Comparison of ENCODE assay signal across 1 cellular context in genomic region chr15:75369897-75370581, GRCh38.
A peak's percentile ranks its signal among the peaks of the same experiment; 100 is the strongest.
TF ChIP-seq lines count a peak whose summit lies in the region.

No MANE protein-coding gene starts in this region.

TF ChIP-seq in HepG2, 621 proteins besides CTCF, POLR2A, EP300 and RAD21 (continued from another document and continues in another):
- no peak for TF ChIP-seq ZHX2 (IDR thresholded peaks at IDR 0.05; ENCODE audit: low read depth)
- no peak for TF ChIP-seq ZHX2 (CRISPR knock-in tag; IDR thresholded peaks at IDR 0.05; ENCODE audit: borderline replicate concordance)
- no peak for TF ChIP-seq ZNF749 (CRISPR knock-in tag; IDR thresholded peaks at IDR 0.05; ENCODE audit: borderline replicate concordance)
- TF ChIP-seq HES4 (CRISPR knock-in tag; IDR thresholded peaks at IDR 0.05; ENCODE audit: borderline replicate concordance), result no peak
- TF ChIP-seq RFXANK (CRISPR knock-in tag; IDR thresholded peaks at IDR 0.05), result no peak
- TF ChIP-seq ZNF274 (CRISPR knock-in tag; IDR thresholded peaks at IDR 0.05), result no peak
- peak; percentile 86 for TF ChIP-seq ZMYM3 (CRISPR knock-in tag; IDR thresholded peaks at IDR 0.05)
- no peak for TF ChIP-seq HMG20B (CRISPR knock-in tag; conservative IDR thresholded peaks at IDR 0.05)
- TF ChIP-seq SMAD9 (CRISPR knock-in tag; IDR thresholded peaks at IDR 0.05), result no peak
- TF ChIP-seq MEIS2 (CRISPR knock-in tag; IDR thresholded peaks at IDR 0.05), result no peak
- no peak for TF ChIP-seq ZNF430 (CRISPR knock-in tag; IDR thresholded peaks at IDR 0.05)
- TF ChIP-seq GATAD1 (CRISPR knock-in tag; IDR thresholded peaks at IDR 0.05), result no peak
- no peak for TF ChIP-seq RBAK (CRISPR knock-in tag; IDR thresholded peaks at IDR 0.05)
- 0 out of 2 replicates have a peak, but pooled peaks have one; percentile 47 for TF ChIP-seq ZNF891 (CRISPR knock-in tag; IDR thresholded peaks at IDR 0.05)
- no peak for TF ChIP-seq HNRNPH1 (optimal IDR thresholded peaks at IDR 0.05; ENCODE audit: low read depth, low read length)
- no peak for TF ChIP-seq RFX3 (CRISPR knock-in tag; IDR thresholded peaks at IDR 0.05)
- TF ChIP-seq, protein P1, sequence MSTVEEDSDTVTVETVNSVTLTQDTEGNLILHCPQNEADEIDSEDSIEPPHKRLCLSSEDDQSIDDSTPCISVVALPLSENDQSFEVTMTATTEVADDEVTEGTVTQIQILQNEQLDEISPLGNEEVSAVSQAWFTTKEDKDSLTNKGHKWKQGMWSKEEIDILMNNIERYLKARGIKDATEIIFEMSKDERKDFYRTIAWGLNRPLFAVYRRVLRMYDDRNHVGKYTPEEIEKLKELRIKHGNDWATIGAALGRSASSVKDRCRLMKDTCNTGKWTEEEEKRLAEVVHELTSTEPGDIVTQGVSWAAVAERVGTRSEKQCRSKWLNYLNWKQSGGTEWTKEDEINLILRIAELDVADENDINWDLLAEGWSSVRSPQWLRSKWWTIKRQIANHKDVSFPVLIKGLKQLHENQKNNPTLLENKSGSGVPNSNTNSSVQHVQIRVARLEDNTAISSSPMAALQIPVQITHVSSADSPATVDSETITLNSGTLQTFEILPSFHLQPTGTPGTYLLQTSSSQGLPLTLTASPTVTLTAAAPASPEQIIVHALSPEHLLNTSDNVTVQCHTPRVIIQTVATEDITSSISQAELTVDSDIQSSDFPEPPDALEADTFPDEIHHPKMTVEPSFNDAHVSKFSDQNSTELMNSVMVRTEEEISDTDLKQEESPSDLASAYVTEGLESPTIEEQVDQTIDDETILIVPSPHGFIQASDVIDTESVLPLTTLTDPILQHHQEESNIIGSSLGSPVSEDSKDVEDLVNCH (CRISPR knock-in tag; IDR thresholded peaks at IDR 0.05), result 0 out of 2 replicates have a peak, but pooled peaks have one; percentile 49
- TF ChIP-seq BRCA1 (CRISPR knock-in tag; IDR thresholded peaks at IDR 0.05), result no peak
- TF ChIP-seq PHF20 (CRISPR knock-in tag; IDR thresholded peaks at IDR 0.05), result no peak
- no peak for TF ChIP-seq AKNA (CRISPR knock-in tag; IDR thresholded peaks at IDR 0.05; ENCODE audit: borderline replicate concordance)
- TF ChIP-seq TEAD2 (CRISPR knock-in tag; IDR thresholded peaks at IDR 0.05), result no peak
- no peak for TF ChIP-seq ZNF75D (CRISPR knock-in tag; IDR thresholded peaks at IDR 0.05; ENCODE audit: borderline replicate concordance)
- no peak for TF ChIP-seq ZXDC (CRISPR knock-in tag; IDR thresholded peaks at IDR 0.05)
- TF ChIP-seq, protein P2, sequence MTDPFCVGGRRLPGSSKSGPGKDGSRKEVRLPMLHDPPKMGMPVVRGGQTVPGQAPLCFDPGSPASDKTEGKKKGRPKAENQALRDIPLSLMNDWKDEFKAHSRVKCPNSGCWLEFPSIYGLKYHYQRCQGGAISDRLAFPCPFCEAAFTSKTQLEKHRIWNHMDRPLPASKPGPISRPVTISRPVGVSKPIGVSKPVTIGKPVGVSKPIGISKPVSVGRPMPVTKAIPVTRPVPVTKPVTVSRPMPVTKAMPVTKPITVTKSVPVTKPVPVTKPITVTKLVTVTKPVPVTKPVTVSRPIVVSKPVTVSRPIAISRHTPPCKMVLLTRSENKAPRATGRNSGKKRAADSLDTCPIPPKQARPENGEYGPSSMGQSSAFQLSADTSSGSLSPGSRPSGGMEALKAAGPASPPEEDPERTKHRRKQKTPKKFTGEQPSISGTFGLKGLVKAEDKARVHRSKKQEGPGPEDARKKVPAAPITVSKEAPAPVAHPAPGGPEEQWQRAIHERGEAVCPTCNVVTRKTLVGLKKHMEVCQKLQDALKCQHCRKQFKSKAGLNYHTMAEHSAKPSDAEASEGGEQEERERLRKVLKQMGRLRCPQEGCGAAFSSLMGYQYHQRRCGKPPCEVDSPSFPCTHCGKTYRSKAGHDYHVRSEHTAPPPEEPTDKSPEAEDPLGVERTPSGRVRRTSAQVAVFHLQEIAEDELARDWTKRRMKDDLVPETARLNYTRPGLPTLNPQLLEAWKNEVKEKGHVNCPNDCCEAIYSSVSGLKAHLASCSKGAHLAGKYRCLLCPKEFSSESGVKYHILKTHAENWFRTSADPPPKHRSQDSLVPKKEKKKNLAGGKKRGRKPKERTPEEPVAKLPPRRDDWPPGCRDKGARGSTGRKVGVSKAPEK (CRISPR knock-in tag; IDR thresholded peaks at IDR 0.05; ENCODE audit: borderline replicate concordance), result no peak
- no peak for TF ChIP-seq ZNF761 (CRISPR knock-in tag; conservative IDR thresholded peaks at IDR 0.05)
- TF ChIP-seq ZNF296 (CRISPR knock-in tag; conservative IDR thresholded peaks at IDR 0.05), result no peak
- TF ChIP-seq ZNF704 (CRISPR knock-in tag; IDR thresholded peaks at IDR 0.05; ENCODE audit: borderline replicate concordance), result no peak
- no peak for TF ChIP-seq ZSCAN31 (CRISPR knock-in tag; IDR thresholded peaks at IDR 0.05; ENCODE audit: low read depth)
- no peak for TF ChIP-seq SNAPC2 (CRISPR knock-in tag; IDR thresholded peaks at IDR 0.05)
- no peak for TF ChIP-seq TRIM24 (CRISPR knock-in tag; IDR thresholded peaks at IDR 0.05)
- no peak for TF ChIP-seq ZNF841 (CRISPR knock-in tag; IDR thresholded peaks at IDR 0.05; ENCODE audit: borderline replicate concordance)
- TF ChIP-seq, protein P3, sequence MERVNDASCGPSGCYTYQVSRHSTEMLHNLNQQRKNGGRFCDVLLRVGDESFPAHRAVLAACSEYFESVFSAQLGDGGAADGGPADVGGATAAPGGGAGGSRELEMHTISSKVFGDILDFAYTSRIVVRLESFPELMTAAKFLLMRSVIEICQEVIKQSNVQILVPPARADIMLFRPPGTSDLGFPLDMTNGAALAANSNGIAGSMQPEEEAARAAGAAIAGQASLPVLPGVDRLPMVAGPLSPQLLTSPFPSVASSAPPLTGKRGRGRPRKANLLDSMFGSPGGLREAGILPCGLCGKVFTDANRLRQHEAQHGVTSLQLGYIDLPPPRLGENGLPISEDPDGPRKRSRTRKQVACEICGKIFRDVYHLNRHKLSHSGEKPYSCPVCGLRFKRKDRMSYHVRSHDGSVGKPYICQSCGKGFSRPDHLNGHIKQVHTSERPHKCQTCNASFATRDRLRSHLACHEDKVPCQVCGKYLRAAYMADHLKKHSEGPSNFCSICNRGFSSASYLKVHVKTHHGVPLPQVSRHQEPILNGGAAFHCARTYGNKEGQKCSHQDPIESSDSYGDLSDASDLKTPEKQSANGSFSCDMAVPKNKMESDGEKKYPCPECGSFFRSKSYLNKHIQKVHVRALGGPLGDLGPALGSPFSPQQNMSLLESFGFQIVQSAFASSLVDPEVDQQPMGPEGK (CRISPR knock-in tag; IDR thresholded peaks at IDR 0.05), result peak; percentile 15; the same call in 1 of the 2 replicates
- no peak for TF ChIP-seq ZNF468 (CRISPR knock-in tag; IDR thresholded peaks at IDR 0.05)
- TF ChIP-seq, protein P4, sequence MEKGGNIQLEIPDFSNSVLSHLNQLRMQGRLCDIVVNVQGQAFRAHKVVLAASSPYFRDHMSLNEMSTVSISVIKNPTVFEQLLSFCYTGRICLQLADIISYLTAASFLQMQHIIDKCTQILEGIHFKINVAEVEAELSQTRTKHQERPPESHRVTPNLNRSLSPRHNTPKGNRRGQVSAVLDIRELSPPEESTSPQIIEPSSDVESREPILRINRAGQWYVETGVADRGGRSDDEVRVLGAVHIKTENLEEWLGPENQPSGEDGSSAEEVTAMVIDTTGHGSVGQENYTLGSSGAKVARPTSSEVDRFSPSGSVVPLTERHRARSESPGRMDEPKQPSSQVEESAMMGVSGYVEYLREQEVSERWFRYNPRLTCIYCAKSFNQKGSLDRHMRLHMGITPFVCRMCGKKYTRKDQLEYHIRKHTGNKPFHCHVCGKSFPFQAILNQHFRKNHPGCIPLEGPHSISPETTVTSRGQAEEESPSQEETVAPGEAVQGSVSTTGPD (CRISPR knock-in tag; IDR thresholded peaks at IDR 0.05), result peak; percentile 61
- TF ChIP-seq RFX1 (IDR thresholded peaks at IDR 0.05), result no peak
- TF ChIP-seq NFRKB (IDR thresholded peaks at IDR 0.05), result no peak
